Comparison of ENCODE assay signal across 1 cellular context in genomic region chr19:3668331-3669133, GRCh38.
TF ChIP-seq lines count a peak whose summit lies in the region.

No MANE protein-coding gene starts in this region.

TF ChIP-seq in SK-N-SH, 30 proteins besides CTCF, POLR2A, EP300 and RAD21:
- TF ChIP-seq ZBTB33 (IDR thresholded peaks at IDR 0.05; ENCODE audit: borderline replicate concordance, low read depth) (no peak), REST (IDR thresholded peaks at IDR 0.05; ENCODE audit: low read depth, low read length) (no peak), SMC3 (IDR thresholded peaks at IDR 0.05; ENCODE audit: low read depth, low read length) (no peak), ELF1 (IDR thresholded peaks at IDR 0.05) (no peak), TCF12 (IDR thresholded peaks at IDR 0.05) (no peak), MAX (IDR thresholded peaks at IDR 0.05; ENCODE audit: low read depth) (no peak), RFX5 (IDR thresholded peaks at IDR 0.05; ENCODE audit: low read length) (no peak), GATA2 (CRISPR knock-in tag; IDR thresholded peaks at IDR 0.05) (no peak), TAF1 (IDR thresholded peaks at IDR 0.05; ENCODE audit: borderline replicate concordance, low read depth, low read length) (no peak), FOXJ3 (CRISPR knock-in tag; IDR thresholded peaks at IDR 0.05) (no peak), TEAD4 (IDR thresholded peaks at IDR 0.05; ENCODE audit: borderline replicate concordance, insufficient read depth) (no peak), PBX3 (IDR thresholded peaks at IDR 0.05) (no peak), MEF2A (IDR thresholded peaks at IDR 0.05; ENCODE audit: borderline replicate concordance, low read depth) (no peak), SIN3A (IDR thresholded peaks at IDR 0.05; ENCODE audit: borderline replicate concordance, low read depth, low read length) (no peak), MXI1 (IDR thresholded peaks at IDR 0.05; ENCODE audit: low read depth, low read length) (no peak), JUND (IDR thresholded peaks at IDR 0.05) (no peak)
TF ChIP-seq in SK-N-SH: peak in this region for 0.
